ENCODE assay signal across 10 cellular contexts in the genomic region with DNA sequence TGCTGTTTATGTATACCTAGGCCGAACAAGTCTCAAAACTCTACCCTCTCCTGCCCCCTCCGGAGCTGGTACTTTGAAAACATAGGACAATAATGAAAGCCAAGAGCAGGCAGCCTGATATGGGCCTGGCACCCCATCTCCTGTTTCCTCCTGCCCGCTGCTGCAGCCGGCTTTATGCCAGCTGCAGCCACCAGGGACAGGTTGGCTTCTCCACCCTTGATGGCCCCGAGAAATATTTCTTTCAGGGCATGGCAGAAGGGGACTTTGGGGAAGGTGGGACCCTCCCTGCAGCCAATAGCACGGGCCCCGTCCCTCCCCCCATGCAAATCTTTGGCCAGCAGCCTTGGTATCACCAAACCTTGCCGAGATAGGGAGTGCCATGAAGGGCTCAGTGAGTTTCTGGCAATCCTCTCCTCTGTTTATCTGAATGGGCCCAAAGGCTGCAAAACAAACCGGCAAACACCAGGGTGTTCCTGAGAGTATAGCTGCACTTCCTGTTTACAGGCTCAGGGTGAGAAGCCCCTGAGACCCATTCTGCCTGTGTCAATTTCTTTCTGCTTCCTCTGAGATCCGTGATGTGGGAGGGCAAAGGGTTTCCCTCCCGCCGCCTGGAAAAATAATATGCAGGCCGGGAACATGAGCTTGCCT.
A peak's percentile ranks its signal among the peaks of the same experiment; 100 is the strongest.
DNase-seq lines count a peak whose midpoint lies in the region; ATAC-seq, FAIRE-seq and TF ChIP-seq lines count a peak whose summit lies in the region.
"Had no signal": no experiment of that assay in that cellular context is flagged by ENCODE, and none has a peak within 500 bp of the region (broad histone marks: within the 10 kb centered on the region; RNA-seq: fewer than 3 reads in every experiment).

No MANE protein-coding gene starts in this region.

- H3K4me1 Mint-ChIP-seq in activated T-cell treated with anti-CD3 and anti-CD28 coated beads, Interleukin-2, amount 50 U/mL, for 4 hours (ENCODE audit: low read depth) = peaks cover 5% of the 10 kb centered on the region

- peak overlapping the region; percentile 28 to 60 for H3K9ac ChIP-seq in duodenal mucosa (ENCODE audit: low read depth in 1 of 2, low read length in 2 of 2)

- WGBS in pancreas, 2 donors = 2 to 9% methylated on average over 13 of the region's 13 CpGs

- H3K4me3 Mint-ChIP-seq in activated T-cell treated with anti-CD3 and anti-CD28 coated beads, Interleukin-2, amount 50 U/mL, for 4 hours = no peak overlapping the region
- H3K4me3 Mint-ChIP-seq: T-helper 1 cell treated with Interleukin-12 subunit alpha and Interleukin-12 subunit beta and Interleukin-4 antibody, amounts not matched to agents 30 μg/mL and 1 μg/mL, for 36 hours had no signal

- H3K36me3 ChIP-seq in duodenal mucosa (ENCODE audit: control insufficient read depth in 1 of 2, insufficient read depth in 2 of 2, low read length in 2 of 2) (no peaks in the 10 kb centered on the region), pancreas (no peaks in the 10 kb centered on the region)

- peaks cover 22 to 25% of the 10 kb centered on the region in 2 donors for H3K4me1 ChIP-seq in duodenal mucosa (ENCODE audit: control insufficient read depth in 1 of 2, insufficient read depth in 2 of 2, low read length in 2 of 2)
- H3K4me1 ChIP-seq in pancreas = peaks cover 20 to 21% (median 20%) of the 10 kb centered on the region in 3 donors

- H3K36me3 Mint-ChIP-seq in activated T-cell treated with anti-CD3 and anti-CD28 coated beads, Interleukin-2, amount 50 U/mL, for 4 hours (ENCODE audit: insufficient read depth) = no peaks in the 10 kb centered on the region

- no peaks in the 10 kb centered on the region for H3K9me3 Mint-ChIP-seq in activated T-cell treated with anti-CD3 and anti-CD28 coated beads, Interleukin-2, amount 50 U/mL, for 4 hours
- H3K9me3 Mint-ChIP-seq: T-helper 1 cell treated with Interleukin-12 subunit alpha and Interleukin-12 subunit beta and Interleukin-4 antibody, amounts not matched to agents 30 μg/mL and 1 μg/mL, for 36 hours had no signal

- H3K27me3 ChIP-seq in duodenal mucosa (ENCODE audit: control insufficient read depth in 1 of 2, insufficient read depth in 2 of 2, low read length in 2 of 2) (no peaks in the 10 kb centered on the region), pancreas (no peaks in the 10 kb centered on the region)

- H3K27ac ChIP-seq in duodenal mucosa (ENCODE audit: low read depth, low read length) (peak overlapping the region; percentile 13), pancreas (peak overlapping the region; percentile 84 to 95 (median 89))

- DNase-seq in GM18507 (ENCODE audit: extremely low spot score, insufficient read length, low read depth) (no peak), pancreas (peak in 5 of 6 donors; percentile 62 to 68 (median 65))
- no peak for DNase-seq in stimulated activated CD4-positive, alpha-beta T cell treated with anti-CD3 and anti-CD28 coated beads, Interleukin-4, amount 100 ng/mL, for 24 hours
- no peak for DNase-seq in activated T-cell treated with anti-CD3 and anti-CD28 coated beads, Interleukin-2, amount 50 U/mL, for 4 hours

- TF ChIP-seq CTCF in pancreas (IDR thresholded peaks at IDR 0.05) = peak; percentile 9 to 26 (median 12)

- H3K27me3 Mint-ChIP-seq in activated T-cell treated with anti-CD3 and anti-CD28 coated beads, Interleukin-2, amount 50 U/mL, for 4 hours (ENCODE audit: low read depth) = no peaks in the 10 kb centered on the region

- ATAC-seq in HG02981 (IDR thresholded peaks at IDR 0.05; ENCODE audit: unreplicated experiment) = peak; percentile 49
- peak; percentile 70 to 82 (median 75) for ATAC-seq in pancreas
- ATAC-seq in GM21786 (IDR thresholded peaks at IDR 0.05; ENCODE audit: unreplicated experiment) = no peak
- no peak for ATAC-seq in HG02623 (IDR thresholded peaks at IDR 0.05; ENCODE audit: unreplicated experiment)
- no peak for ATAC-seq in activated T-cell treated with anti-CD3 and anti-CD28 coated beads, Interleukin-2, amount 50 U/mL, for 4 hours

- H3K4me3 ChIP-seq in duodenal mucosa (ENCODE audit: low read depth in 1 of 2, low read length in 2 of 2) = peak overlapping the region; percentile 46 to 53
- H3K4me3 ChIP-seq in pancreas = peak overlapping the region in 3 of 4 donors; percentile 24 to 38 (median 29)

- FAIRE-seq in GM18507 (lab: Jason Lieb, UNC) (peak; percentile 56), pancreas (lab: Jason Lieb, UNC) (no peak)
- FAIRE-seq: endometrium had no signal

- H3K9me3 ChIP-seq in duodenal mucosa (ENCODE audit: control insufficient read depth in 1 of 2, low read length in 2 of 2) (peaks cover 0 to 2% of the 10 kb centered on the region in 2 donors), pancreas (no peaks in the 10 kb centered on the region)

- intact Hi-C loops in pancreas (cut with DNase I) = no loop called here

Comparison
In these comparisons a context has a peak if more than half of its experiments do, and no peak if none do; other contexts are left out.
1. DNase-seq: peak in pancreas (5 of 6); none in GM18507 (single experiment), stimulated activated CD4-positive, alpha-beta T cell treated with anti-CD3 and anti-CD28 coated beads, Interleukin-4, amount 100 ng/mL, for 24 hours (single experiment) and activated T-cell treated with anti-CD3 and anti-CD28 coated beads, Interleukin-2, amount 50 U/mL, for 4 hours (single experiment).
2. ATAC-seq: peak in HG02981 (single experiment) and pancreas (4 of 4); none in GM21786 (single experiment), HG02623 (single experiment) and activated T-cell treated with anti-CD3 and anti-CD28 coated beads, Interleukin-2, amount 50 U/mL, for 4 hours (0 of 2).